Comparison of ENCODE assay signal across 10 cellular contexts in the genomic region with DNA sequence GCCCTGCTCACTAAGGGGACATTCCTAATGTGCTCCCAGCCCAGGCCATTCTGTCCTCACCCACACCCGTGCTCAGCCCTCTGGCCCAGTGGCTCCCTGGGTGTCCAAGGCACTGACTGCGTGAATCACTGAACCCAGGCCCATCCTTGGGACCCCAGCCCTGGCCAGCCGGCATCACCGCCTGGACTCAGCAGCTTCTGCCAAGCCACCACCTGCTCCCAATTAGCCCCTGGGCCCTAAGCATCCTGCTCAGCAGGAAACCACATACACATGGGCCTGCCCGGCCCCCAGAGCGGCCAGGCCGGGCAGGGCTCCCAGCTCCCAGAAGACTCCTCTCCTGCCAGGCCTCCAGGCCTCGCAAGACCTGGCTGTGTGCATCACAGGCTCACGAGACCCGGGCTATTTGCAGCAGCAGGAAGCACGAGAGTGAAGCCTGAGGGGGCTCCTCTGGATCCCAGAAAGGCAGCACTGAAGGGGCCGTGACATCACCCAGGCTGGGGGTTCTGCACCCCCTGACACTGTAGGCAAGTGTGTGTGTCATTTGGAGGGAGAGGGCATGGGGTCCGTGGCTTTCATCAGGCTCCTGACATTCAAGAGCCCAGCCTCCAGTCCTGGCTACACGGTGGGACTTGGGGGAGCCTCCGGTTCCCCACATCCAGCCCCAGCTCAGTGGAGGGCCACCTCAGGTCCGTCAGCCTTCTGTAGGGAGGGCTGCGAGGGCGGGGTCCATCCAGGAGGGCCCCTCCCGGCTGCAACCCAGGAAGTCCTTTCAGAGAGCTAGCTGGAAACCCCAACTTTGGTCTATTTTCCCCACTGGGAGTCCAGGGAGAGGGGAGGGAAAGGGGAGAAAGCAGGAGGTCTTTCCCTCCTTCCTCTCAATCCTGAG. TPM values are rescaled to one million over a fixed set of nuclear protein-coding genes. Genes with fewer than 3 reads are reported as not detected.
DNase-seq lines count a peak whose midpoint lies in the region; ATAC-seq and TF ChIP-seq lines count a peak whose summit lies in the region.
"Had no signal": no experiment of that assay in that cellular context is flagged by ENCODE, and none has a peak within 500 bp of the region (broad histone marks: within the 10 kb centered on the region; RNA-seq: fewer than 3 reads in every experiment).

No MANE protein-coding gene starts in this region.

- POLR2A ChIA-PET in activated CD4-positive, alpha-beta memory T cell treated with anti-CD3 and anti-CD28 coated beads, Interleukin-2, amount 10 ng/mL, durations not matched to agents 7 days and 5 days (lab: Charles Lee) = interaction anchor here (2.2 kb wide), 1 partner anchor 11 kb away, joined by 6 read pairs; no protein-coding TSS in a partner anchor

- no peaks in the 10 kb centered on the region for H3K9me3 Mint-ChIP-seq in activated CD4-positive, alpha-beta memory T cell treated with anti-CD3 and anti-CD28 coated beads, Interleukin-2, amount 10 ng/mL, durations not matched to agents 7 days and 5 days
- H3K9me3 Mint-ChIP-seq: activated CD4-positive, alpha-beta memory T cell treated with anti-CD3 and anti-CD28 coated beads for 36 hours had no signal

- no peak overlapping the region for H3K27ac Mint-ChIP-seq in activated CD4-positive, alpha-beta memory T cell treated with anti-CD3 and anti-CD28 coated beads, Interleukin-2, amount 10 ng/mL, durations not matched to agents 7 days and 5 days
- H3K27ac Mint-ChIP-seq: activated CD4-positive, alpha-beta memory T cell treated with anti-CD3 and anti-CD28 coated beads for 36 hours had no signal

- in situ Hi-C loops in SK-MEL-5 (cut with HindIII; ENCODE audit: low pct_unique_long_range_greater_than_20kb, low sequenced_read_pairs) = no loop called here

- no peaks in the 10 kb centered on the region for H3K36me3 Mint-ChIP-seq in activated CD4-positive, alpha-beta memory T cell treated with anti-CD3 and anti-CD28 coated beads, Interleukin-2, amount 10 ng/mL, durations not matched to agents 7 days and 5 days (ENCODE audit: low read depth)
- H3K36me3 Mint-ChIP-seq: activated CD4-positive, alpha-beta memory T cell treated with anti-CD3 and anti-CD28 coated beads for 36 hours had no signal

- H3K27me3 Mint-ChIP-seq in activated CD4-positive, alpha-beta memory T cell treated with anti-CD3 and anti-CD28 coated beads, Interleukin-2, amount 10 ng/mL, durations not matched to agents 7 days and 5 days = peaks cover 31% of the 10 kb centered on the region

- TF ChIP-seq CTCF in AG09309 (IDR thresholded peaks at IDR 0.05; ENCODE audit: control insufficient read depth, insufficient read depth, low read depth, low read length, missing control alignments) = no peak
- no peak for TF ChIP-seq CTCF in fibroblast of the aortic adventitia (IDR thresholded peaks at IDR 0.05; ENCODE audit: insufficient read depth, low read length)

- peaks cover 6% of the 10 kb centered on the region for H3K4me1 Mint-ChIP-seq in activated CD4-positive, alpha-beta memory T cell treated with anti-CD3 and anti-CD28 coated beads, Interleukin-2, amount 10 ng/mL, durations not matched to agents 7 days and 5 days

- DNase-seq in AG09309 (ENCODE audit: low read depth) = peak; percentile 90
- peak; percentile 32 for DNase-seq in SK-MEL-5 (ENCODE audit: low read depth, low spot score)
- peak; percentile 94 for DNase-seq in fibroblast of the aortic adventitia (ENCODE audit: low read depth)
- DNase-seq in non-pigmented ciliary epithelial cell (ENCODE audit: low read depth) = peak; percentile 48
- DNase-seq in activated CD4-positive, alpha-beta memory T cell treated with anti-CD3 and anti-CD28 coated beads, Interleukin-2, amount 10 ng/mL, durations not matched to agents 7 days and 5 days = no peak
- DNase-seq in NCI-H345 treated with DMSO at 0.1 percent for 48 hours (lab: John Stamatoyannopoulos, UW; ENCODE audit: unreplicated experiment) = no peak
- DNase-seq in DMS53 (lab: John Stamatoyannopoulos, UW) = no peak
- DNase-seq: activated CD4-positive, alpha-beta memory T cell treated with anti-CD3 and anti-CD28 coated beads for 36 hours; NCI-H2029 had no signal

- CTCF ChIA-PET in activated CD4-positive, alpha-beta memory T cell treated with anti-CD3 and anti-CD28 coated beads, Interleukin-2, amount 10 ng/mL, durations not matched to agents 7 days and 5 days (lab: Charles Lee) = no interaction called here

- ATAC-seq in GM19463 (IDR thresholded peaks at IDR 0.05; ENCODE audit: unreplicated experiment) = no peak

- H3K4me3 ChIP-seq in AG09309 (ENCODE audit: control insufficient read depth, low read depth, low read length) (peak overlapping the region; percentile 77), fibroblast of the aortic adventitia (ENCODE audit: low read depth, low read length) (peak overlapping the region; percentile 94)

- no peak overlapping the region for H3K4me3 Mint-ChIP-seq in activated CD4-positive, alpha-beta memory T cell treated with anti-CD3 and anti-CD28 coated beads, Interleukin-2, amount 10 ng/mL, durations not matched to agents 7 days and 5 days
- H3K4me3 Mint-ChIP-seq: activated CD4-positive, alpha-beta memory T cell treated with anti-CD3 and anti-CD28 coated beads for 36 hours had no signal

RNA-seq across cellular contexts. Expression of gene MFAP2, which starts 1.6 kb away (rescaled TPM):
- total RNA-seq in SK-MEL-5 (2014; rRNA removed; shearing (Covaris generic)) = 0.40 and 1.4 TPM in 2 replicates
- polyA plus RNA-seq in SK-MEL-5 (2015; cell fraction: cytosol; rRNA removed) = 0.52 TPM in 1 of 2 replicates, not detected in the other
- 0.68 and 2.7 TPM in 2 replicates for polyA plus RNA-seq in SK-MEL-5 (2015; cell fraction: nucleus; rRNA removed)
- total RNA-seq in fibroblast of the aortic adventitia (ENCODE audit: low replicate concordance) = 47.7 and 60.3 TPM in 2 replicates
- total RNA-seq in activated CD4-positive, alpha-beta memory T cell treated with anti-CD3 and anti-CD28 coated beads, Interleukin-2, amount 10 ng/mL, durations not matched to agents 7 days and 5 days = under 1 TPM in 1 of 2 experiments, not detected in 1; 0.25 TPM
- total RNA-seq: activated CD4-positive, alpha-beta memory T cell treated with anti-CD3 and anti-CD28 coated beads for 36 hours had no signal

RNA-seq across cellular contexts. Expression of gene ATP13A2, which starts 32.9 kb away (rescaled TPM):
- 46.7 and 46.9 TPM in 2 replicates for total RNA-seq in SK-MEL-5 (2014; rRNA removed; shearing (Covaris generic))
- 152 and 161 TPM in 2 replicates for polyA plus RNA-seq in SK-MEL-5 (2015; cell fraction: cytosol; rRNA removed)
- 57.5 and 66.9 TPM in 2 replicates for polyA plus RNA-seq in SK-MEL-5 (2015; cell fraction: nucleus; rRNA removed)
- 6.8 and 18.4 TPM in 2 replicates for total RNA-seq in fibroblast of the aortic adventitia (ENCODE audit: low replicate concordance)
- 10 to 100 TPM; 65.4 to 72.8 TPM for total RNA-seq in activated CD4-positive, alpha-beta memory T cell treated with anti-CD3 and anti-CD28 coated beads, Interleukin-2, amount 10 ng/mL, durations not matched to agents 7 days and 5 days

RNA-seq across cellular contexts. Expression of gene CROCC, which starts 57.1 kb away (rescaled TPM):
- total RNA-seq in SK-MEL-5 (2014; rRNA removed; shearing (Covaris generic)) = 11.8 and 15.6 TPM in 2 replicates
- 11.9 and 24.3 TPM in 2 replicates for polyA plus RNA-seq in SK-MEL-5 (2015; cell fraction: cytosol; rRNA removed)
- 105 and 109 TPM in 2 replicates for polyA plus RNA-seq in SK-MEL-5 (2015; cell fraction: nucleus; rRNA removed)
- 8.9 and 68.8 TPM in 2 replicates for total RNA-seq in fibroblast of the aortic adventitia (ENCODE audit: low replicate concordance)
- 10 to 100 TPM; 18.3 to 18.8 TPM for total RNA-seq in activated CD4-positive, alpha-beta memory T cell treated with anti-CD3 and anti-CD28 coated beads, Interleukin-2, amount 10 ng/mL, durations not matched to agents 7 days and 5 days

Comparison
In these comparisons a context has a peak if more than half of its experiments do, and no peak if none do; other contexts are left out.
1. DNase-seq: peak in AG09309 (single experiment), SK-MEL-5 (single experiment), fibroblast of the aortic adventitia (single experiment) and non-pigmented ciliary epithelial cell (single experiment); none in activated CD4-positive, alpha-beta memory T cell treated with anti-CD3 and anti-CD28 coated beads, Interleukin-2, amount 10 ng/mL, durations not matched to agents 7 days and 5 days (single experiment), NCI-H345 treated with DMSO at 0.1 percent for 48 hours (single experiment) and DMS53 (single experiment).
2. RNA of gene MFAP2, which starts 1.6 kb away (total RNA-seq): 47.7 to 60.3 TPM in fibroblast of the aortic adventitia; 0.40 to 1.4 TPM in SK-MEL-5 and 0.25 TPM in activated CD4-positive, alpha-beta memory T cell treated with anti-CD3 and anti-CD28 coated beads, Interleukin-2, amount 10 ng/mL, durations not matched to agents 7 days and 5 days; every median in the first group is over 10 times any median in the second.